ENCODE assay signal across 8 cellular contexts in genomic region chr1:66445492-66446181, GRCh38.
DNase-seq lines count a peak whose midpoint lies in the region; ATAC-seq and TF ChIP-seq lines count a peak whose summit lies in the region.

No MANE protein-coding gene starts in this region.

- peaks cover 2% of the 10 kb centered on the region for H3K27me3 Mint-ChIP-seq in dendritic cell treated with granulocyte-macrophage colony-stimulating factor and Interleukin-4, amounts not matched to agents 40 ng/mL and 50 ng/mL, for 4 days

- H3K27ac Mint-ChIP-seq in dendritic cell treated with granulocyte-macrophage colony-stimulating factor and Interleukin-4, amounts not matched to agents 40 ng/mL and 50 ng/mL, for 4 days = peak overlapping the region; percentile 32

- ATAC-seq in HG03045 (IDR thresholded peaks at IDR 0.05; ENCODE audit: unreplicated experiment) = peak; percentile 72

- peak; percentile 55 for TF ChIP-seq POLR2A in GM19099 (IDR thresholded peaks at IDR 0.05; ENCODE audit: extremely low read depth, insufficient read length, low read depth)

- H3K4me3 Mint-ChIP-seq in dendritic cell treated with granulocyte-macrophage colony-stimulating factor and Interleukin-4, amounts not matched to agents 40 ng/mL and 50 ng/mL, for 4 days = no peak overlapping the region

- H3K4me1 Mint-ChIP-seq in dendritic cell treated with granulocyte-macrophage colony-stimulating factor and Interleukin-4, amounts not matched to agents 40 ng/mL and 50 ng/mL, for 4 days (ENCODE audit: low read depth) = peaks cover 23% of the 10 kb centered on the region

- no peaks in the 10 kb centered on the region for H3K36me3 Mint-ChIP-seq in dendritic cell treated with granulocyte-macrophage colony-stimulating factor and Interleukin-4, amounts not matched to agents 40 ng/mL and 50 ng/mL, for 4 days (ENCODE audit: low read depth)

- DNase-seq in UCSD-AML1 (lab: John Stamatoyannopoulos, UW; ENCODE audit: unreplicated experiment) (peak; percentile 45), retina (peak; percentile 47), mesenteric fat pad (ENCODE audit: low spot score) (no peak), NCI-H2171 (lab: John Stamatoyannopoulos, UW) (no peak), RPMI8226 (no peak)

- intact Hi-C loops in dendritic cell treated with granulocyte-macrophage colony-stimulating factor and Interleukin-4, amounts not matched to agents 40 ng/mL and 50 ng/mL, for 4 days (cut with micrococcal nuclease) = loop anchor here (1.0 to 5.0 kb wide), 3 partner anchors 192 to 486 kb away; no protein-coding TSS in a partner anchor

- H3K9me3 Mint-ChIP-seq in dendritic cell treated with granulocyte-macrophage colony-stimulating factor and Interleukin-4, amounts not matched to agents 40 ng/mL and 50 ng/mL, for 4 days = no peaks in the 10 kb centered on the region

Comparison
In these comparisons a context has a peak if more than half of its experiments do, and no peak if none do; other contexts are left out.
1. DNase-seq: peak in UCSD-AML1 (single experiment) and retina (single experiment); none in mesenteric fat pad (single experiment), NCI-H2171 (single experiment) and RPMI8226 (single experiment).